8 cellular contexts compared by ENCODE assay signal in genomic region chr11:1693327-1694063, GRCh38. TPM values are rescaled to one million over a fixed set of nuclear protein-coding genes. Genes with fewer than 3 reads are reported as not detected.
DNase-seq lines count a peak whose midpoint lies in the region; ATAC-seq, FAIRE-seq and TF ChIP-seq lines count a peak whose summit lies in the region.

No MANE protein-coding gene starts in this region.

- POLR2A ChIA-PET in T-cell (lab: Charles Lee): no interaction called here

- H3K79me2 ChIP-seq in Loucy (ENCODE audit: insufficient read depth, low read length): no peaks in the 10 kb centered on the region

- H3K4me1 ChIP-seq in Loucy (ENCODE audit: insufficient read depth, low read length, poor library complexity, severe bottlenecking): peaks cover 19% of the 10 kb centered on the region
- H3K4me1 ChIP-seq in heart right ventricle: peaks cover 5 to 15% (median 9%) of the 10 kb centered on the region in 9 donors
- H3K4me1 ChIP-seq in tibial artery: peaks cover 0 to 19% (median 10%) of the 10 kb centered on the region in 4 donors

- no peaks in the 10 kb centered on the region for H3K27me3 ChIP-seq in Loucy (ENCODE audit: insufficient read depth, low read length, poor library complexity, severe bottlenecking)
- H3K27me3 ChIP-seq in heart right ventricle: peaks cover 0 to 24% (median 0%) of the 10 kb centered on the region in 7 donors
- H3K27me3 ChIP-seq in tibial artery: peaks cover 0 to 10% of the 10 kb centered on the region in 2 donors

- no peaks in the 10 kb centered on the region for H3K36me3 Mint-ChIP-seq in T-cell

- TF ChIP-seq CTCF in Loucy (conservative IDR thresholded peaks at IDR 0.05; ENCODE audit: low read length): peak; percentile 89
- TF ChIP-seq CTCF in heart right ventricle (IDR thresholded peaks at IDR 0.05): peak; percentile 88 to 96 (median 94)
- TF ChIP-seq CTCF in tibial artery (IDR thresholded peaks at IDR 0.05): peak; percentile 90 to 91

- peak overlapping the region; percentile 76 for H3K4me3 ChIP-seq in Loucy (ENCODE audit: low read length, poor library complexity, severe bottlenecking)
- H3K4me3 ChIP-seq in heart right ventricle: peak overlapping the region in 9 of 10 donors; percentile 26 to 64 (median 48)
- peak overlapping the region in 1 of 2 donors; percentile 48 for H3K4me3 ChIP-seq in tibial artery

- no peaks in the 10 kb centered on the region for H3F3A ChIP-seq in Loucy (ENCODE audit: low read depth)

- no peaks in the 10 kb centered on the region for H3K36me3 ChIP-seq in Loucy (ENCODE audit: insufficient read depth, low read length)
- H3K36me3 ChIP-seq in heart right ventricle: no peaks in the 10 kb centered on the region
- H3K36me3 ChIP-seq in tibial artery: no peaks in the 10 kb centered on the region

- peaks cover 0 to 3% (median 0%) of the 10 kb centered on the region in 3 donors for H3K9me3 Mint-ChIP-seq in T-cell

- H3K27ac ChIP-seq in heart right ventricle (peak overlapping the region; percentile 3 to 80 (median 71)), tibial artery (peak overlapping the region; percentile 35 to 57)

- no peaks in the 10 kb centered on the region for H4K20me1 ChIP-seq in Loucy (ENCODE audit: insufficient read depth, low read length, poor library complexity, severe bottlenecking)

- peaks cover 4 to 13% (median 9%) of the 10 kb centered on the region in 3 donors for H3K4me1 Mint-ChIP-seq in T-cell

- FAIRE-seq in G401.6 (lab: Jason Lieb, UNC): peak; percentile 62

- peaks cover 12 to 47% of the 10 kb centered on the region in 2 donors for H3K27me3 Mint-ChIP-seq in T-cell

- ATAC-seq in T-cell (replicated peaks in 1 of 4) (peak; percentile 54 to 76 (median 56)), heart right ventricle (peak; percentile 69 to 94 (median 86))

- DNase-seq in T-cell (peak in 32 of 34 experiments; percentile 17 to 75 (median 58)), amniotic stem cell (lab: John Stamatoyannopoulos, UW) (peak; percentile 36), heart right ventricle (peak; percentile 77 to 86), pons (ENCODE audit: low spot score) (peak; percentile 59), tibial artery (peak; percentile 74 to 81), NCI-H510A treated with DMSO at 0.1 percent for 48 hours (lab: John Stamatoyannopoulos, UW) (no peak)

- intact Hi-C loops in heart right ventricle (cut with DNase I) (loop anchor here (1.0 to 5.0 kb wide), 9 partner anchors 36 to 464 kb away; no protein-coding TSS in a partner anchor), tibial artery (cut with DNase I; ENCODE audit: low total_unique reads) (loop anchor here (2.0 to 10.0 kb wide), 3 partner anchors 41 to 139 kb away; no protein-coding TSS in a partner anchor)

- H3K9ac ChIP-seq in Loucy (ENCODE audit: low read depth, low read length, poor library complexity, severe bottlenecking): peak overlapping the region; percentile 82

- H3K9me3 ChIP-seq in Loucy (ENCODE audit: insufficient read depth, low read depth, low read length) (no peaks in the 10 kb centered on the region), heart right ventricle (no peaks in the 10 kb centered on the region), tibial artery (no peaks in the 10 kb centered on the region)

- peak overlapping the region; percentile 21 to 85 (median 71) for H3K4me3 Mint-ChIP-seq in T-cell

- peak overlapping the region in 1 of 2 donors; percentile 50 for H3K27ac Mint-ChIP-seq in T-cell

- H2AFZ ChIP-seq in Loucy (ENCODE audit: low read length): peak overlapping the region; percentile 88

- 17 to 18% methylated on average over 37 of the region's 37 CpGs for WGBS in heart right ventricle, 2 donors

- CTCF ChIA-PET in T-cell (lab: Charles Lee): interaction anchor here (0.5 to 4.3 kb wide), 23 partner anchors 11 to 592 kb away, joined by 3 to 70 read pairs (median 4); partner anchors contain the start of gene SYT8 (in 2 of the 2)

- no peaks in the 10 kb centered on the region for H3K9me2 ChIP-seq in Loucy (replicated peaks; ENCODE audit: low read depth, low read length)

- H3K4me2 ChIP-seq in Loucy (ENCODE audit: low read depth, low read length, poor library complexity, severe bottlenecking): peak overlapping the region; percentile 91

RNA-seq across cellular contexts. Expression of gene KRTAP5-6, which starts 3.5 kb away (rescaled TPM):
- total RNA-seq in T-cell: not detected
- total RNA-seq in heart right ventricle: not detected
- not detected for polyA plus RNA-seq in heart right ventricle

RNA-seq across cellular contexts. Expression of gene IFITM10, which starts 56.9 kb away (rescaled TPM):
- total RNA-seq in T-cell (1 to 10 TPM in 4 of 5 donors, under 1 TPM in 1; 0.72 to 4.2 (median 1.8) TPM), heart right ventricle (1 to 10 TPM in 4 of 10 donors, under 1 TPM in 6; 0.18 to 2.4 (median 0.42) TPM)
- polyA plus RNA-seq in heart right ventricle: under 1 TPM; 0.07 to 0.80 TPM
